Comparison of ENCODE assay signal across 12 cellular contexts in genomic region chr20:1371235-1371782, GRCh38. TPM values are rescaled to one million over a fixed set of nuclear protein-coding genes. Genes with fewer than 3 reads are reported as not detected.
A peak's percentile ranks its signal among the peaks of the same experiment; 100 is the strongest.
DNase-seq lines count a peak whose midpoint lies in the region; ATAC-seq and TF ChIP-seq lines count a peak whose summit lies in the region.
"Had no signal": no experiment of that assay in that cellular context is flagged by ENCODE, and none has a peak within 500 bp of the region (broad histone marks: within the 10 kb centered on the region; RNA-seq: fewer than 3 reads in every experiment).

No MANE protein-coding gene starts in this region.

- no peaks in the 10 kb centered on the region for H3K9me3 ChIP-seq in adipocyte (ENCODE audit: control insufficient read depth, low read length)
- no peaks in the 10 kb centered on the region for H3K9me3 ChIP-seq in right atrium auricular region
- no peaks in the 10 kb centered on the region for H3K9me3 ChIP-seq in suprapubic skin

- H3K27me3 ChIP-seq in adipocyte (replicated peaks; ENCODE audit: control insufficient read depth, insufficient read depth, low read length), result no peaks in the 10 kb centered on the region
- H3K27me3 ChIP-seq in right atrium auricular region, result no peaks in the 10 kb centered on the region
- H3K27me3 ChIP-seq in suprapubic skin, result no peaks in the 10 kb centered on the region

- peak overlapping the region; percentile 51 for H3K27ac Mint-ChIP-seq in activated CD8-positive, alpha-beta memory T cell treated with anti-CD3 and anti-CD28 coated beads, Interleukin-2, amount 10 ng/mL, durations not matched to agents 7 days and 5 days

- CTCF ChIA-PET in activated CD8-positive, alpha-beta memory T cell treated with anti-CD3 and anti-CD28 coated beads, Interleukin-2, amount 10 ng/mL, durations not matched to agents 7 days and 5 days (lab: Charles Lee), result no interaction called here

- TF ChIP-seq EP300 in suprapubic skin (IDR thresholded peaks at IDR 0.05), result no peak

- 72% methylated on average over 3 of the region's 3 CpGs for WGBS in suprapubic skin

- H3K4me3 Mint-ChIP-seq in activated CD8-positive, alpha-beta memory T cell treated with anti-CD3 and anti-CD28 coated beads, Interleukin-2, amount 10 ng/mL, durations not matched to agents 7 days and 5 days, result no peak overlapping the region

- peaks cover 63% of the 10 kb centered on the region for H3K4me1 ChIP-seq in adipocyte (ENCODE audit: control insufficient read depth, insufficient read depth, low read length)
- H3K4me1 ChIP-seq in right atrium auricular region, result peaks cover 0 to 59% of the 10 kb centered on the region in 2 donors
- H3K4me1 ChIP-seq in suprapubic skin, result peaks cover 57% of the 10 kb centered on the region

- DNase-seq in activated CD8-positive, alpha-beta memory T cell treated with anti-CD3 and anti-CD28 coated beads, Interleukin-2, amount 10 ng/mL, durations not matched to agents 7 days and 5 days, result no peak
- DNase-seq in activated CD8-positive, alpha-beta memory T cell treated with anti-CD3 and anti-CD28 coated beads, Interleukin-2, amount 50 U/mL, for 4 hours, result no peak
- DNase-seq in adipocyte (ENCODE audit: low read depth), result no peak
- no peak for DNase-seq in right atrium auricular region (ENCODE audit: low spot score)
- no peak for DNase-seq in suprapubic skin (ENCODE audit: low spot score in 2 of 2)
- no peak for DNase-seq in GM13976 (ENCODE audit: low spot score)
- no peak for DNase-seq in GM13977 (ENCODE audit: low spot score)
- DNase-seq: activated CD4-positive, CD25-positive, alpha-beta regulatory T cell treated with anti-CD3 and anti-CD28 coated beads, Interleukin-2, amount 50 U/mL, for 72 hours; DMS79 treated with DMSO at 0.1 percent for 48 hours; NCI-H446; stimulated activated CD4-positive, alpha-beta T cell treated with anti-CD3 and anti-CD28 coated beads, Interleukin-15, amount 100 ng/mL, for 24 hours had no signal

- in situ Hi-C loops in GM13976 (cut with MboI; ENCODE audit: low sequenced_read_pairs, unreplicated experiment) (no loop called here), GM13977 (cut with MboI; ENCODE audit: low pct_unique_long_range_greater_than_20kb, low sequenced_read_pairs, unreplicated experiment) (no loop called here)

- H3K4me3 ChIP-seq in adipocyte (ENCODE audit: low read length) (peak overlapping the region; percentile 10), right atrium auricular region (no peak overlapping the region), suprapubic skin (no peak overlapping the region)

- H3K27ac ChIP-seq in right atrium auricular region (peak overlapping the region; percentile 53 to 59), suprapubic skin (peak overlapping the region; percentile 1)

- peak; percentile 6 for ATAC-seq in activated CD8-positive, alpha-beta memory T cell treated with anti-CD3 and anti-CD28 coated beads, Interleukin-2, amount 10 ng/mL, durations not matched to agents 7 days and 5 days
- no peak for ATAC-seq in SK-N-SH treated with all-trans-retinoic acid at 6 μM for 48 hours

- H3K4me1 Mint-ChIP-seq in activated CD8-positive, alpha-beta memory T cell treated with anti-CD3 and anti-CD28 coated beads, Interleukin-2, amount 10 ng/mL, durations not matched to agents 7 days and 5 days, result peaks cover 51% of the 10 kb centered on the region

- H3K9me3 Mint-ChIP-seq in activated CD8-positive, alpha-beta memory T cell treated with anti-CD3 and anti-CD28 coated beads, Interleukin-2, amount 10 ng/mL, durations not matched to agents 7 days and 5 days (ENCODE audit: low read depth), result no peaks in the 10 kb centered on the region

- H3K36me3 Mint-ChIP-seq in activated CD8-positive, alpha-beta memory T cell treated with anti-CD3 and anti-CD28 coated beads, Interleukin-2, amount 10 ng/mL, durations not matched to agents 7 days and 5 days, result peaks cover 63% of the 10 kb centered on the region

- no peaks in the 10 kb centered on the region for H3K27me3 Mint-ChIP-seq in activated CD8-positive, alpha-beta memory T cell treated with anti-CD3 and anti-CD28 coated beads, Interleukin-2, amount 10 ng/mL, durations not matched to agents 7 days and 5 days

- TF ChIP-seq POLR2A in suprapubic skin (IDR thresholded peaks at IDR 0.05), result no peak

- TF ChIP-seq CTCF in right atrium auricular region (IDR thresholded peaks at IDR 0.05) (no peak), suprapubic skin (IDR thresholded peaks at IDR 0.05) (no peak), GM13976 (IDR thresholded peaks at IDR 0.05; ENCODE audit: borderline replicate concordance, control extremely low read depth, extremely low read depth, insufficient read depth, missing control alignments) (no peak), GM13977 (IDR thresholded peaks at IDR 0.05; ENCODE audit: extremely low read depth, insufficient read depth, missing control alignments) (no peak)

- no peak overlapping the region for H3K9ac ChIP-seq in adipocyte (ENCODE audit: low read length)

- H3K36me3 ChIP-seq in adipocyte (ENCODE audit: control insufficient read depth, insufficient read depth, low read length, severe bottlenecking), result peaks cover 53% of the 10 kb centered on the region
- H3K36me3 ChIP-seq in right atrium auricular region, result peaks cover 31% of the 10 kb centered on the region
- H3K36me3 ChIP-seq in suprapubic skin, result peaks cover 43% of the 10 kb centered on the region

TF ChIP-seq in SK-N-SH treated with all-trans-retinoic acid at 6 μM for 48 hours, 23 proteins besides CTCF, POLR2A, EP300 and RAD21:
- TF ChIP-seq CSRNP3 (CRISPR knock-in tag; IDR thresholded peaks at IDR 0.05) (no peak), ZNF70 (CRISPR knock-in tag; IDR thresholded peaks at IDR 0.05) (no peak), CREB5 (CRISPR knock-in tag; IDR thresholded peaks at IDR 0.05; ENCODE audit: low read depth) (no peak), ZNF565 (CRISPR knock-in tag; conservative IDR thresholded peaks at IDR 0.05; ENCODE audit: low read depth) (no peak), ZFP30 (CRISPR knock-in tag; IDR thresholded peaks at IDR 0.05) (no peak), TCF4 (CRISPR knock-in tag; IDR thresholded peaks at IDR 0.05; ENCODE audit: borderline replicate concordance) (no peak), TOX (CRISPR knock-in tag; IDR thresholded peaks at IDR 0.05; ENCODE audit: borderline replicate concordance) (no peak), ZC3H10 (CRISPR knock-in tag; IDR thresholded peaks at IDR 0.05) (no peak), PATZ1 (CRISPR knock-in tag; IDR thresholded peaks at IDR 0.05; ENCODE audit: borderline replicate concordance) (no peak), RARB (CRISPR knock-in tag; IDR thresholded peaks at IDR 0.05) (no peak), ARNTL (CRISPR knock-in tag; IDR thresholded peaks at IDR 0.05; ENCODE audit: borderline replicate concordance, low read depth) (no peak), BACH2 (CRISPR knock-in tag; IDR thresholded peaks at IDR 0.05; ENCODE audit: borderline replicate concordance) (no peak)
TF ChIP-seq in SK-N-SH treated with all-trans-retinoic acid at 6 μM for 48 hours: peak in this region for 0.

RNA-seq across cellular contexts. Expression of gene FKBP1A, which starts 21.5 kb away (rescaled TPM):
- 100 to 1,000 TPM; 247 to 273 TPM for total RNA-seq in activated CD8-positive, alpha-beta memory T cell treated with anti-CD3 and anti-CD28 coated beads, Interleukin-2, amount 10 ng/mL, durations not matched to agents 7 days and 5 days
- total RNA-seq in right atrium auricular region, result 10 to 100 TPM; 73.5 to 98.7 TPM
- total RNA-seq in suprapubic skin, result 100 to 1,000 TPM in 3 of 4 donors, 10 to 100 TPM in 1; 100.0 to 151 (median 115) TPM

RNA-seq across cellular contexts. Expression of gene SDCBP2, which starts 42.4 kb away (rescaled TPM):
- 1 to 10 TPM; 2.1 to 4.3 TPM for total RNA-seq in activated CD8-positive, alpha-beta memory T cell treated with anti-CD3 and anti-CD28 coated beads, Interleukin-2, amount 10 ng/mL, durations not matched to agents 7 days and 5 days
- 1 to 10 TPM; 2.9 to 3.9 TPM for total RNA-seq in right atrium auricular region
- total RNA-seq in suprapubic skin, result 100 to 1,000 TPM in 3 of 4 donors, 10 to 100 TPM in 1; 74.4 to 143 (median 115) TPM

Comparison
In these comparisons a context has a peak if more than half of its experiments do, and no peak if none do; other contexts are left out.
1. RNA of gene SDCBP2, which starts 42.4 kb away (total RNA-seq): 74.4 to 143 TPM in suprapubic skin; 2.1 to 4.3 TPM in activated CD8-positive, alpha-beta memory T cell treated with anti-CD3 and anti-CD28 coated beads, Interleukin-2, amount 10 ng/mL, durations not matched to agents 7 days and 5 days and 2.9 to 3.9 TPM in right atrium auricular region; every median in the first group is over 10 times any median in the second.